9 cellular contexts compared by ENCODE assay signal in genomic region chr7:93043393-93043985, GRCh38.
DNase-seq lines count a peak whose midpoint lies in the region; ATAC-seq and TF ChIP-seq lines count a peak whose summit lies in the region.
"Had no signal": no experiment of that assay in that cellular context is flagged by ENCODE, and none has a peak within 500 bp of the region (broad histone marks: within the 10 kb centered on the region; RNA-seq: fewer than 3 reads in every experiment).

No MANE protein-coding gene starts in this region.

- H3K27ac Mint-ChIP-seq in CD4-positive, alpha-beta memory T cell: no peak overlapping the region

- ATAC-seq in GM19463 (IDR thresholded peaks at IDR 0.05; ENCODE audit: unreplicated experiment): no peak
- no peak for ATAC-seq in HG03565 (IDR thresholded peaks at IDR 0.05; ENCODE audit: unreplicated experiment)

- POLR2A ChIA-PET in CD4-positive, alpha-beta memory T cell (lab: Charles Lee; ENCODE audit: partially characterized antibody): no interaction called here

- TF ChIP-seq CTCF in stomach (IDR thresholded peaks at IDR 0.05) (no peak), BE2C (IDR thresholded peaks at IDR 0.05; ENCODE audit: low read depth, low read length) (no peak)

- peaks cover 0 to 15% (median 6%) of the 10 kb centered on the region in 4 donors for H3K4me1 ChIP-seq in stomach
- H3K4me1 ChIP-seq in BE2C: no peaks in the 10 kb centered on the region
- H3K4me1 ChIP-seq in CD4-positive, alpha-beta memory T cell (ENCODE audit: insufficient read depth, low read length): no peaks in the 10 kb centered on the region

- peak; percentile 58 for DNase-seq in HT1080 (ENCODE audit: low read depth)
- DNase-seq in brain pericyte (ENCODE audit: low read depth, low spot score): peak; percentile 20
- no peak for DNase-seq in stomach
- no peak for DNase-seq in BE2C
- no peak for DNase-seq in CD4-positive, alpha-beta memory T cell
- DNase-seq: activated CD4-positive, CD25-positive, alpha-beta regulatory T cell treated with anti-CD3 and anti-CD28 coated beads, Interleukin-2, amount 50 U/mL, for 72 hours had no signal

- no peaks in the 10 kb centered on the region for H3K9me3 Mint-ChIP-seq in CD4-positive, alpha-beta memory T cell

- H3K27me3 Mint-ChIP-seq in CD4-positive, alpha-beta memory T cell: peaks cover 0 to 2% of the 10 kb centered on the region in 2 donors

- H3K9me3 ChIP-seq in iPS-18c (ENCODE audit: control insufficient read depth, insufficient read depth, low read length) (no peaks in the 10 kb centered on the region), stomach (no peaks in the 10 kb centered on the region), BE2C (no peaks in the 10 kb centered on the region)
- no peaks in the 10 kb centered on the region for H3K9me3 ChIP-seq in CD4-positive, alpha-beta memory T cell (ENCODE audit: control insufficient read depth in 1 of 2, low read length in 2 of 2)

- TF ChIP-seq POLR2A in stomach (IDR thresholded peaks at IDR 0.05): no peak

- WGBS in stomach, 5 donors: 29 to 53% (median 38%) methylated on average over 23 to 28 of the region's 28 CpGs

- H3K27me3 ChIP-seq in stomach: no peaks in the 10 kb centered on the region
- peaks cover 9% of the 10 kb centered on the region for H3K27me3 ChIP-seq in BE2C
- H3K27me3 ChIP-seq in CD4-positive, alpha-beta memory T cell (ENCODE audit: insufficient read depth, low read length): no peaks in the 10 kb centered on the region

- H3K4me3 Mint-ChIP-seq in CD4-positive, alpha-beta memory T cell: no peak overlapping the region

- no peaks in the 10 kb centered on the region for H3K4me1 Mint-ChIP-seq in CD4-positive, alpha-beta memory T cell

- CTCF ChIA-PET in CD4-positive, alpha-beta memory T cell (lab: Charles Lee; ENCODE audit: partially characterized antibody): interaction anchor here (1.0 kb wide), 1 partner anchor 13 kb away, joined by 4 read pairs; no protein-coding TSS in a partner anchor

- H3K36me3 Mint-ChIP-seq in CD4-positive, alpha-beta memory T cell: no peaks in the 10 kb centered on the region

- H3K27ac ChIP-seq in stomach: no peak overlapping the region
- no peak overlapping the region for H3K27ac ChIP-seq in CD4-positive, alpha-beta memory T cell (ENCODE audit: low read depth, low read length)

- H3K36me3 ChIP-seq in stomach (no peaks in the 10 kb centered on the region), BE2C (no peaks in the 10 kb centered on the region)
- H3K36me3 ChIP-seq in CD4-positive, alpha-beta memory T cell (ENCODE audit: insufficient read depth, low read length): no peaks in the 10 kb centered on the region

- TF ChIP-seq EP300 in stomach (IDR thresholded peaks at IDR 0.05): no peak

- intact Hi-C loops in stomach (cut with DNase I; ENCODE audit: low total_unique reads): no loop called here
- intact Hi-C loops in CD4-positive, alpha-beta memory T cell (cut with micrococcal nuclease): no loop called here

- peak overlapping the region; percentile 49 for H3K4me3 ChIP-seq in iPS-18c (ENCODE audit: insufficient read depth, low read depth, low read length)
- H3K4me3 ChIP-seq in stomach: peak overlapping the region; percentile 23 to 35 (median 32)
- H3K4me3 ChIP-seq in BE2C (ENCODE audit: low read depth, low read length): no peak overlapping the region
- no peak overlapping the region for H3K4me3 ChIP-seq in CD4-positive, alpha-beta memory T cell (ENCODE audit: low read length in 2 of 2)

Comparison
In these comparisons a context has a peak if more than half of its experiments do, and no peak if none do; other contexts are left out.
1. DNase-seq: peak in HT1080 (single experiment) and brain pericyte (single experiment); none in stomach (single experiment), BE2C (single experiment) and CD4-positive, alpha-beta memory T cell (0 of 5).
2. H3K4me3 ChIP-seq: peak in iPS-18c (single experiment) and stomach (4 of 4); none in BE2C (single experiment) and CD4-positive, alpha-beta memory T cell (0 of 2).